Comparison of ENCODE assay signal across 1 cellular context in the genomic region with DNA sequence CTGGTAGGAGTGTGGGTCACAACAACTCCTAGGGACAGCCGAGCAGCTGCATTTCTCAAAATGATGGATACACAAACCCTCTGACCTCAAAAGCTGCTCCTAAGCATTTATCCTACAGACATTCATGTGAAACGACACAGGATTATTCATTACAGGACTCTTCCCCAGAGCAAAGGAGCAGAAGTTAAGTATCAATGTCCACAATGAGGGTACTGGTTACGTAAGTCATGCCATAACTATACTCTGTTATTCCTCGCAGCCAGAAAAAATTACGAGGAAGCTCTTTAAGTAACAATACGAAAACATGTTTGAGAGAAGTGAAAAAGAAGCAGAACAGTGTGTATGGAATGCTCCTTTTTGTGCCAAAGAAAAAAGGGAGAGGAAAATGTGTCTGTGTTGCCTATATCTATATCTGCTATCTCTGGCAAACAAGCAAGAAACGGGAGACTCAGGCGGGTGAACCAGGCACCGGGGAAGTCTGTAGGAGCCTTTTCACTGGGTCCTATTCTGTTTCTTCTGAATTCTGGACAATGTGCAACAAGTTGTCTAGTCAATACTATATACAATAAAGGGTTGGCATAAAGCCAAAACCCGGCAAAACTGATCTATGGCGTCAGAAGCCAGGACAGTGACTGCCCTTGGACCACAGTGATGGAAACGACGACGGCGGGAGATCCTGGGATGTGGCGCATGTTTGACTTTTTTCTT.
TF ChIP-seq lines count a peak whose summit lies in the region.

No MANE protein-coding gene starts in this region.

TF ChIP-seq in HepG2, 621 proteins besides CTCF, POLR2A, EP300 and RAD21 (continued from another document and continues in another):
- TF ChIP-seq ZNF318 (CRISPR knock-in tag; IDR thresholded peaks at IDR 0.05), result no peak
- TF ChIP-seq, protein P1, sequence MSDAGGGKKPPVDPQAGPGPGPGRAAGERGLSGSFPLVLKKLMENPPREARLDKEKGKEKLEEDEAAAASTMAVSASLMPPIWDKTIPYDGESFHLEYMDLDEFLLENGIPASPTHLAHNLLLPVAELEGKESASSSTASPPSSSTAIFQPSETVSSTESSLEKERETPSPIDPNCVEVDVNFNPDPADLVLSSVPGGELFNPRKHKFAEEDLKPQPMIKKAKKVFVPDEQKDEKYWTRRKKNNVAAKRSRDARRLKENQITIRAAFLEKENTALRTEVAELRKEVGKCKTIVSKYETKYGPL (CRISPR knock-in tag; IDR thresholded peaks at IDR 0.05), result 0 out of 2 replicates have a peak, but pooled peaks have one; percentile 81
- no peak for TF ChIP-seq ZNF614 (CRISPR knock-in tag; IDR thresholded peaks at IDR 0.05; ENCODE audit: borderline replicate concordance)
- TF ChIP-seq NFIC (IDR thresholded peaks at IDR 0.05; ENCODE audit: low read length), result peak; percentile 42; the same call in 1 of the 2 replicates
- no peak for TF ChIP-seq ZNF569 (CRISPR knock-in tag; IDR thresholded peaks at IDR 0.05; ENCODE audit: borderline replicate concordance)
- no peak for TF ChIP-seq ZFP90 (CRISPR knock-in tag; IDR thresholded peaks at IDR 0.05; ENCODE audit: borderline replicate concordance)
- no peak for TF ChIP-seq NR2F6 (IDR thresholded peaks at IDR 0.05)
- peak; percentile 44; the same call in 1 of the 2 replicates for TF ChIP-seq NR2F6 (CRISPR knock-in tag; IDR thresholded peaks at IDR 0.05)
- no peak for TF ChIP-seq AGO2 (optimal IDR thresholded peaks at IDR 0.05; ENCODE audit: low read depth, low read length)
- TF ChIP-seq, protein P2, sequence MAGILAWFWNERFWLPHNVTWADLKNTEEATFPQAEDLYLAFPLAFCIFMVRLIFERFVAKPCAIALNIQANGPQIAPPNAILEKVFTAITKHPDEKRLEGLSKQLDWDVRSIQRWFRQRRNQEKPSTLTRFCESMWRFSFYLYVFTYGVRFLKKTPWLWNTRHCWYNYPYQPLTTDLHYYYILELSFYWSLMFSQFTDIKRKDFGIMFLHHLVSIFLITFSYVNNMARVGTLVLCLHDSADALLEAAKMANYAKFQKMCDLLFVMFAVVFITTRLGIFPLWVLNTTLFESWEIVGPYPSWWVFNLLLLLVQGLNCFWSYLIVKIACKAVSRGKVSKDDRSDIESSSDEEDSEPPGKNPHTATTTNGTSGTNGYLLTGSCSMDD (CRISPR knock-in tag; IDR thresholded peaks at IDR 0.05), result no peak
- TF ChIP-seq ZBTB38 (CRISPR knock-in tag; IDR thresholded peaks at IDR 0.05), result no peak
- no peak for TF ChIP-seq POLR2G (IDR thresholded peaks at IDR 0.05; ENCODE audit: low read depth, low read length)
- TF ChIP-seq ZNF343 (CRISPR knock-in tag; IDR thresholded peaks at IDR 0.05), result peak; percentile 21; the same call in 1 of the 2 replicates
- no peak for TF ChIP-seq TRIM24 (CRISPR knock-in tag; IDR thresholded peaks at IDR 0.05)
- TF ChIP-seq GATAD2A (CRISPR knock-in tag; IDR thresholded peaks at IDR 0.05), result peak; percentile 53
- no peak for TF ChIP-seq GZF1 (CRISPR knock-in tag; IDR thresholded peaks at IDR 0.05)
- TF ChIP-seq NFE2L2 (IDR thresholded peaks at IDR 0.05; ENCODE audit: low read length), result no peak
- 0 out of 2 replicates have a peak, but pooled peaks have one; percentile 9 for TF ChIP-seq PPARG (CRISPR knock-in tag; conservative IDR thresholded peaks at IDR 0.05)
- TF ChIP-seq ZNF703 (CRISPR knock-in tag; IDR thresholded peaks at IDR 0.05; ENCODE audit: borderline replicate concordance), result no peak; the same call in 1 of the 2 replicates
- no peak for TF ChIP-seq MAZ (IDR thresholded peaks at IDR 0.05; ENCODE audit: borderline replicate concordance, low read depth, low read length)
- TF ChIP-seq MAZ (CRISPR knock-in tag; IDR thresholded peaks at IDR 0.05; ENCODE audit: low read depth), result no peak
- no peak for TF ChIP-seq POGK (CRISPR knock-in tag; conservative IDR thresholded peaks at IDR 0.05)
- peak; percentile 66 for TF ChIP-seq HNF4A (CRISPR knock-in tag; IDR thresholded peaks at IDR 0.05)
- no peak for TF ChIP-seq MYC (CRISPR knock-in tag; IDR thresholded peaks at IDR 0.05; ENCODE audit: borderline replicate concordance)
- TF ChIP-seq ZNF589 (CRISPR knock-in tag; conservative IDR thresholded peaks at IDR 0.05), result no peak
- TF ChIP-seq THYN1 (CRISPR knock-in tag; IDR thresholded peaks at IDR 0.05; ENCODE audit: borderline replicate concordance, low read depth), result no peak
- TF ChIP-seq CENPT (CRISPR knock-in tag; IDR thresholded peaks at IDR 0.05; ENCODE audit: low read depth), result no peak
- TF ChIP-seq FOXM1 (CRISPR knock-in tag; IDR thresholded peaks at IDR 0.05), result no peak
- TF ChIP-seq, protein P3, sequence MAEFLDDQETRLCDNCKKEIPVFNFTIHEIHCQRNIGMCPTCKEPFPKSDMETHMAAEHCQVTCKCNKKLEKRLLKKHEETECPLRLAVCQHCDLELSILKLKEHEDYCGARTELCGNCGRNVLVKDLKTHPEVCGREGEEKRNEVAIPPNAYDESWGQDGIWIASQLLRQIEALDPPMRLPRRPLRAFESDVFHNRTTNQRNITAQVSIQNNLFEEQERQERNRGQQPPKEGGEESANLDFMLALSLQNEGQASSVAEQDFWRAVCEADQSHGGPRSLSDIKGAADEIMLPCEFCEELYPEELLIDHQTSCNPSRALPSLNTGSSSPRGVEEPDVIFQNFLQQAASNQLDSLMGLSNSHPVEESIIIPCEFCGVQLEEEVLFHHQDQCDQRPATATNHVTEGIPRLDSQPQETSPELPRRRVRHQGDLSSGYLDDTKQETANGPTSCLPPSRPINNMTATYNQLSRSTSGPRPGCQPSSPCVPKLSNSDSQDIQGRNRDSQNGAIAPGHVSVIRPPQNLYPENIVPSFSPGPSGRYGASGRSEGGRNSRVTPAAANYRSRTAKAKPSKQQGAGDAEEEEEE (CRISPR knock-in tag; IDR thresholded peaks at IDR 0.05; ENCODE audit: borderline replicate concordance), result no peak
- no peak for TF ChIP-seq RBM39 (IDR thresholded peaks at IDR 0.05; ENCODE audit: low read depth, low read length, poor library complexity, severe bottlenecking)
- no peak for TF ChIP-seq ZNF615 (CRISPR knock-in tag; IDR thresholded peaks at IDR 0.05; ENCODE audit: borderline replicate concordance)
- TF ChIP-seq, protein P4, sequence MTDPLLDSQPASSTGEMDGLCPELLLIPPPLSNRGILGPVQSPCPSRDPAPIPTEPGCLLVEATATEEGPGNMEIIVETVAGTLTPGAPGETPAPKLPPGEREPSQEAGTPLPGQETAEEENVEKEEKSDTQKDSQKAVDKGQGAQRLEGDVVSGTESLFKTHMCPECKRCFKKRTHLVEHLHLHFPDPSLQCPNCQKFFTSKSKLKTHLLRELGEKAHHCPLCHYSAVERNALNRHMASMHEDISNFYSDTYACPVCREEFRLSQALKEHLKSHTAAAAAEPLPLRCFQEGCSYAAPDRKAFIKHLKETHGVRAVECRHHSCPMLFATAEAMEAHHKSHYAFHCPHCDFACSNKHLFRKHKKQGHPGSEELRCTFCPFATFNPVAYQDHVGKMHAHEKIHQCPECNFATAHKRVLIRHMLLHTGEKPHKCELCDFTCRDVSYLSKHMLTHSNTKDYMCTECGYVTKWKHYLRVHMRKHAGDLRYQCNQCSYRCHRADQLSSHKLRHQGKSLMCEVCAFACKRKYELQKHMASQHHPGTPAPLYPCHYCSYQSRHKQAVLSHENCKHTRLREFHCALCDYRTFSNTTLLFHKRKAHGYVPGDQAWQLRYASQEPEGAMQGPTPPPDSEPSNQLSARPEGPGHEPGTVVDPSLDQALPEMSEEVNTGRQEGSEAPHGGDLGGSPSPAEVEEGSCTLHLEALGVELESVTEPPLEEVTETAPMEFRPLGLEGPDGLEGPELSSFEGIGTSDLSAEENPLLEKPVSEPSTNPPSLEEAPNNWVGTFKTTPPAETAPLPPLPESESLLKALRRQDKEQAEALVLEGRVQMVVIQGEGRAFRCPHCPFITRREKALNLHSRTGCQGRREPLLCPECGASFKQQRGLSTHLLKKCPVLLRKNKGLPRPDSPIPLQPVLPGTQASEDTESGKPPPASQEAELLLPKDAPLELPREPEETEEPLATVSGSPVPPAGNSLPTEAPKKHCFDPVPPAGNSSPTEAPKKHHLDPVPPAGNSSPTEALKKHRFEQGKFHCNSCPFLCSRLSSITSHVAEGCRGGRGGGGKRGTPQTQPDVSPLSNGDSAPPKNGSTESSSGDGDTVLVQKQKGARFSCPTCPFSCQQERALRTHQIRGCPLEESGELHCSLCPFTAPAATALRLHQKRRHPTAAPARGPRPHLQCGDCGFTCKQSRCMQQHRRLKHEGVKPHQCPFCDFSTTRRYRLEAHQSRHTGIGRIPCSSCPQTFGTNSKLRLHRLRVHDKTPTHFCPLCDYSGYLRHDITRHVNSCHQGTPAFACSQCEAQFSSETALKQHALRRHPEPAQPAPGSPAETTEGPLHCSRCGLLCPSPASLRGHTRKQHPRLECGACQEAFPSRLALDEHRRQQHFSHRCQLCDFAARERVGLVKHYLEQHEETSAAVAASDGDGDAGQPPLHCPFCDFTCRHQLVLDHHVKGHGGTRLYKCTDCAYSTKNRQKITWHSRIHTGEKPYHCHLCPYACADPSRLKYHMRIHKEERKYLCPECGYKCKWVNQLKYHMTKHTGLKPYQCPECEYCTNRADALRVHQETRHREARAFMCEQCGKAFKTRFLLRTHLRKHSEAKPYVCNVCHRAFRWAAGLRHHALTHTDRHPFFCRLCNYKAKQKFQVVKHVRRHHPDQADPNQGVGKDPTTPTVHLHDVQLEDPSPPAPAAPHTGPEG (CRISPR knock-in tag; IDR thresholded peaks at IDR 0.05), result no peak
- TF ChIP-seq, protein P5, sequence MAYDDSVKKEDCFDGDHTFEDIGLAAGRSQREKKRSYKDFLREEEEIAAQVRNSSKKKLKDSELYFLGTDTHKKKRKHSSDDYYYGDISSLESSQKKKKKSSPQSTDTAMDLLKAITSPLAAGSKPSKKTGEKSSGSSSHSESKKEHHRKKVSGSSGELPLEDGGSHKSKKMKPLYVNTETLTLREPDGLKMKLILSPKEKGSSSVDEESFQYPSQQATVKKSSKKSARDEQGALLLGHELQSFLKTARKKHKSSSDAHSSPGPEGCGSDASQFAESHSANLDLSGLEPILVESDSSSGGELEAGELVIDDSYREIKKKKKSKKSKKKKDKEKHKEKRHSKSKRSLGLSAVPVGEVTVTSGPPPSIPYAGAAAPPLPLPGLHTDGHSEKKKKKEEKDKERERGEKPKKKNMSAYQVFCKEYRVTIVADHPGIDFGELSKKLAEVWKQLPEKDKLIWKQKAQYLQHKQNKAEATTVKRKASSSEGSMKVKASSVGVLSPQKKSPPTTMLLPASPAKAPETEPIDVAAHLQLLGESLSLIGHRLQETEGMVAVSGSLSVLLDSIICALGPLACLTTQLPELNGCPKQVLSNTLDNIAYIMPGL (CRISPR knock-in tag; IDR thresholded peaks at IDR 0.05; ENCODE audit: borderline replicate concordance in 1 of 2, low read depth in 1 of 2), result no peak
- peak; percentile 29; the same call in 1 of the 2 replicates for TF ChIP-seq ESRRA (CRISPR knock-in tag; IDR thresholded peaks at IDR 0.05; ENCODE audit: low read depth)
- TF ChIP-seq MIXL1 (CRISPR knock-in tag; IDR thresholded peaks at IDR 0.05), result peak; percentile 46; the same call in 1 of the 2 replicates
